12 cellular contexts compared by ENCODE assay signal in genomic region chr12:112837629-112838191, GRCh38. TPM values are rescaled to one million over a fixed set of nuclear protein-coding genes. Genes with fewer than 3 reads are reported as not detected.
DNase-seq lines count a peak whose midpoint lies in the region; ATAC-seq and TF ChIP-seq lines count a peak whose summit lies in the region.
"Had no signal": no experiment of that assay in that cellular context is flagged by ENCODE, and none has a peak within 500 bp of the region (broad histone marks: within the 10 kb centered on the region; RNA-seq: fewer than 3 reads in every experiment).

No MANE protein-coding gene starts in this region.

- no peaks in the 10 kb centered on the region for H3K79me2 ChIP-seq in osteoblast (ENCODE audit: insufficient read depth, low read length)

- peak overlapping the region; percentile 49 for H3K27ac ChIP-seq in osteoblast (ENCODE audit: low read depth, low read length)
- H3K27ac ChIP-seq: ovary had no signal

- ATAC-seq in HG03196 (IDR thresholded peaks at IDR 0.05; ENCODE audit: unreplicated experiment) (no peak), HG02981 (IDR thresholded peaks at IDR 0.05; ENCODE audit: unreplicated experiment) (no peak)
- ATAC-seq: Right ventricle myocardium inferior had no signal

- peak overlapping the region; percentile 17 for H3K4me2 ChIP-seq in osteoblast (ENCODE audit: insufficient read depth, low read length)

- TF ChIP-seq CTCF in osteoblast (IDR thresholded peaks at IDR 0.05; ENCODE audit: extremely low read depth, low read depth, low read length): no peak

- H4K20me1 ChIP-seq in osteoblast (ENCODE audit: insufficient read depth, low read length): no peaks in the 10 kb centered on the region

- no peaks in the 10 kb centered on the region for H3K27me3 ChIP-seq in osteoblast (ENCODE audit: insufficient read depth, low read length)
- H3K27me3 ChIP-seq: ovary had no signal

- DNase-seq in NCI-H510A treated with DMSO at 0.1 percent for 48 hours (lab: John Stamatoyannopoulos, UW): peak; percentile 44
- DNase-seq in NCI-H510A (lab: John Stamatoyannopoulos, UW): no peak
- peak; percentile 79 for DNase-seq in OCI-M1 (lab: John Stamatoyannopoulos, UW)
- DNase-seq in dermis microvascular lymphatic vessel endothelial cell (ENCODE audit: low read depth in 2 of 2): peak; percentile 16 to 69
- no peak for DNase-seq in osteoblast (ENCODE audit: insufficient read length, low spot score, missing footprints)
- DNase-seq in OCI-M2 (lab: John Stamatoyannopoulos, UW; ENCODE audit: unreplicated experiment): no peak
- DNase-seq: HFFc6, NCI-H187 treated with DMSO at 0.1 percent for 48 hours, ovary had no signal

- H3K9me3 ChIP-seq in osteoblast (ENCODE audit: low read depth, low read length): no peaks in the 10 kb centered on the region
- H3K9me3 ChIP-seq: ovary had no signal

- peaks cover 38% of the 10 kb centered on the region for H3K4me1 ChIP-seq in osteoblast (ENCODE audit: insufficient read depth, low read length)

- no peak overlapping the region for H2AFZ ChIP-seq in osteoblast (ENCODE audit: low read length)

- H3K4me3 ChIP-seq in osteoblast (ENCODE audit: insufficient read depth, low read length): no peak overlapping the region
- H3K4me3 ChIP-seq: ovary had no signal

- no peaks in the 10 kb centered on the region for H3K36me3 ChIP-seq in osteoblast (ENCODE audit: insufficient read depth, low read length)
- H3K36me3 ChIP-seq: ovary had no signal

RNA-seq across cellular contexts. Expression of gene RPH3A, which starts 46.2 kb away (rescaled TPM):
- total RNA-seq in dermis microvascular lymphatic vessel endothelial cell: not detected in 2 replicates
- total RNA-seq in osteoblast: not detected in 2 replicates
- total RNA-seq: HFFc6, ovary had no signal

Comparison
In these comparisons a context has a peak if more than half of its experiments do, and no peak if none do; other contexts are left out.
1. DNase-seq: peak in NCI-H510A treated with DMSO at 0.1 percent for 48 hours (single experiment), OCI-M1 (single experiment) and dermis microvascular lymphatic vessel endothelial cell (2 of 2); none in NCI-H510A (single experiment), osteoblast (single experiment) and OCI-M2 (single experiment).